ENCODE assay signal across 8 cellular contexts in genomic region chr6:146935489-146935888, GRCh38.
"Had no signal": no experiment of that assay in that cellular context is flagged by ENCODE, and none has a peak within 500 bp of the region (broad histone marks: within the 10 kb centered on the region; RNA-seq: fewer than 3 reads in every experiment).

No MANE protein-coding gene starts in this region.

- DNase-seq: IMR-90, Karpas-422, KBM-7, KG1 had no signal

- FAIRE-seq: HepG2, HTR-8/SVneo had no signal

- ATAC-seq: HepG2 had no signal

- H3K27ac ChIP-seq: HL-60, KMS-11 had no signal

- H3K4me2 ChIP-seq: KMS-11 had no signal

- H3K9ac ChIP-seq: KMS-11 had no signal
